Comparison of ENCODE assay signal across 21 cellular contexts in the genomic region with DNA sequence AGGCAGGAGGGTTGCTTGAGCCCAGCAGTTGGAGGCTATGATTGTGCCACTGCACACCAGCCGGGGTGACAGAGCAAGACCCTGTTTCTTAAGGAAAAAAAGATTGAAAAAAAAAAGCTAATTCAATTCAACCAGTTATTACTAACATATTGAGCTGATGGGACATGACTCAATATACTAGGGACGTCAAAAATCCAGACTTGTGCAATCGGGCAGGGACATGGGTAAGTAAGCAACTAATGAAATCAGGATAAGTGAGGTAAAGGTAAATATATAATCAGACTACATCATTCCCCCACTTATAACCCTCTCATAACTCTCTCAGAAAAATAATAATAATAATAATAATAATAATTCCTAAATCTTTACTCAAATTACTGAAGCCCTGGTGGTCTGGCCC. TPM values are rescaled to one million over a fixed set of nuclear protein-coding genes. Genes with fewer than 3 reads are reported as not detected.
DNase-seq lines count a peak whose midpoint lies in the region; ATAC-seq, FAIRE-seq and TF ChIP-seq lines count a peak whose summit lies in the region.
"Had no signal": no experiment of that assay in that cellular context is flagged by ENCODE, and none has a peak within 500 bp of the region (broad histone marks: within the 10 kb centered on the region; RNA-seq: fewer than 3 reads in every experiment).

No MANE protein-coding gene starts in this region.

- CTCF ChIA-PET in MCF 10A (lab: Yijun Ruan, JAX) (interaction anchor here (0.6 to 0.8 kb wide), 5 partner anchors 18 to 684 kb away, joined by 3 to 4 read pairs (median 3); no protein-coding TSS in a partner anchor), HepG2 (lab: Yijun Ruan, JAX; ENCODE audit: low intra/inter-chr PET ratio, low total read pairs) (no interaction called here), SK-N-SH (lab: Yijun Ruan, JAX) (no interaction called here)

- DNase-seq in MCF 10A (ENCODE audit: unreplicated experiment) (peak; percentile 49), breast epithelium (ENCODE audit: low spot score in 2 of 2) (no peak), fibroblast of gingiva (ENCODE audit: low read depth) (peak; percentile 79), HepG2 (ENCODE audit: low spot score) (peak; percentile 31), SK-N-SH (no peak), dedifferentiated amniotic fluid mesenchymal stem cell (ENCODE audit: extremely low spot score) (no peak)
- no peak for DNase-seq in activated T-cell treated with anti-CD3 and anti-CD28 coated beads, Interleukin-2, amount 50 U/mL, for 24 hours
- DNase-seq in activated naive CD4-positive, alpha-beta T cell treated with anti-CD3 and anti-CD28 coated beads, Interleukin-2, amount 50 U/mL, for 16 hours = no peak
- DNase-seq: 8988T, AML-193, DND-41, GDM1, NCI-H146, NCI-H2081 treated with DMSO at 0.1 percent for 48 hours, NCI-H226, NCI-H526 treated with DMSO at 0.1 percent for 48 hours, OCI-M1 had no signal

- peaks cover 20% of the 10 kb centered on the region for H3K4me1 Mint-ChIP-seq in MCF 10A (ENCODE audit: insufficient read depth, unreplicated experiment)
- H3K4me1 Mint-ChIP-seq in activated T-cell treated with anti-CD3 and anti-CD28 coated beads, Interleukin-2, amount 50 U/mL, for 24 hours (ENCODE audit: low read depth) = no peaks in the 10 kb centered on the region

- intact Hi-C loops in MCF 10A (cut with micrococcal nuclease) (no loop called here), breast epithelium (cut with DNase I; ENCODE audit: low total_unique reads) (no loop called here), HepG2 (cut with micrococcal nuclease; ENCODE audit: unreplicated experiment) (loop anchor here (5.0 kb wide), 1 partner anchor 82 kb away; the partner anchor contains the start of gene MED7)

- H3K27ac ChIP-seq in breast epithelium (no peak overlapping the region), HepG2 (ENCODE audit: extremely low read length, insufficient read depth, low read length) (peak overlapping the region; percentile 80), SK-N-SH (ENCODE audit: low read depth in 2 of 2, low read length in 1 of 2) (no peak overlapping the region)

- H3K27me3 Mint-ChIP-seq in MCF 10A (ENCODE audit: insufficient read depth, unreplicated experiment) = no peaks in the 10 kb centered on the region
- no peaks in the 10 kb centered on the region for H3K27me3 Mint-ChIP-seq in activated T-cell treated with anti-CD3 and anti-CD28 coated beads, Interleukin-2, amount 50 U/mL, for 24 hours

- H3K27ac Mint-ChIP-seq in MCF 10A (ENCODE audit: low read depth, unreplicated experiment) = peak overlapping the region; percentile 59
- no peak overlapping the region for H3K27ac Mint-ChIP-seq in activated T-cell treated with anti-CD3 and anti-CD28 coated beads, Interleukin-2, amount 50 U/mL, for 24 hours

- no peak for ATAC-seq in HepG2
- ATAC-seq: Right ventricle myocardium inferior had no signal

- H3K4me1 ChIP-seq in breast epithelium = no peaks in the 10 kb centered on the region
- peaks cover 68% of the 10 kb centered on the region for H3K4me1 ChIP-seq in HepG2 (ENCODE audit: insufficient read depth, low read length)
- no peaks in the 10 kb centered on the region for H3K4me1 ChIP-seq in SK-N-SH (ENCODE audit: control insufficient read depth in 1 of 2, insufficient read depth in 2 of 2, low read depth in 1 of 2, low read length in 1 of 2)

- H3K36me3 Mint-ChIP-seq in MCF 10A (ENCODE audit: insufficient read depth, unreplicated experiment) = peaks cover 4% of the 10 kb centered on the region
- no peaks in the 10 kb centered on the region for H3K36me3 Mint-ChIP-seq in activated T-cell treated with anti-CD3 and anti-CD28 coated beads, Interleukin-2, amount 50 U/mL, for 24 hours (ENCODE audit: low read depth)

- POLR2A ChIA-PET in MCF 10A (lab: Yijun Ruan, JAX) (interaction anchor here (0.6 to 1.5 kb wide), 3 partner anchors 14 to 83 kb away, joined by 3 to 4 read pairs (median 3); partner anchors contain the start of gene MED7), HepG2 (lab: Yijun Ruan, JAX) (interaction anchor here (2.1 to 2.8 kb wide), 2 partner anchors 10 to 82 kb away, joined by 14 to 18 read pairs; partner anchors contain the start of gene MED7), SK-N-SH (lab: Yijun Ruan, JAX) (no interaction called here)

- TF ChIP-seq EP300 in HepG2 (IDR thresholded peaks at IDR 0.05; ENCODE audit: low read depth in 2 of 2, low read length in 2 of 2) (no peak), HepG2 (CRISPR knock-in tag; IDR thresholded peaks at IDR 0.05; ENCODE audit: borderline replicate concordance) (no peak), SK-N-SH (IDR thresholded peaks at IDR 0.05; ENCODE audit: borderline replicate concordance in 1 of 2, low read depth in 1 of 2, low read length in 1 of 2) (no peak)

- TF ChIP-seq POLR2A in breast epithelium (IDR thresholded peaks at IDR 0.05) (no peak), HepG2 (IDR thresholded peaks at IDR 0.05; ENCODE audit: insufficient read depth in 1 of 2, low read depth in 2 of 2, low read length in 2 of 2) (no peak)

- no peak overlapping the region for H3K4me3 ChIP-seq in breast epithelium
- no peak overlapping the region for H3K4me3 ChIP-seq in HepG2 (replicated peaks in 1 of 3; ENCODE audit: insufficient read depth in 1 of 3, low read depth in 2 of 3, low read length in 3 of 3)
- H3K4me3 ChIP-seq in SK-N-SH (ENCODE audit: low read depth in 2 of 2, low read length in 1 of 2) = no peak overlapping the region

- no peaks in the 10 kb centered on the region for H3K27me3 ChIP-seq in breast epithelium
- no peaks in the 10 kb centered on the region; a peak in 1 of 5 replicates for H3K27me3 ChIP-seq in HepG2 (ENCODE audit: control insufficient read depth in 1 of 2, insufficient read depth in 2 of 2, low read length in 2 of 2)
- no peaks in the 10 kb centered on the region for H3K27me3 ChIP-seq in SK-N-SH (ENCODE audit: insufficient read depth)

- no peak for TF ChIP-seq RAD21 in HepG2 (CRISPR knock-in tag; IDR thresholded peaks at IDR 0.05)
- TF ChIP-seq RAD21 in SK-N-SH (IDR thresholded peaks at IDR 0.05; ENCODE audit: low read length) = no peak

- H3K9ac ChIP-seq in HepG2 (ENCODE audit: insufficient read depth, low read depth, low read length) = no peak overlapping the region
- no peak overlapping the region for H3K9ac ChIP-seq in SK-N-SH

- H3F3A ChIP-seq in SK-N-SH (replicated peaks; ENCODE audit: insufficient read depth) = no peaks in the 10 kb centered on the region

- H3K4me2 ChIP-seq in HepG2 (ENCODE audit: low read depth, low read length) (peak overlapping the region; percentile 7; the same call in 1 of the 2 replicates), SK-N-SH (no peak overlapping the region)

- no peaks in the 10 kb centered on the region for H3K9me3 ChIP-seq in breast epithelium
- no peaks in the 10 kb centered on the region for H3K9me3 ChIP-seq in HepG2 (ENCODE audit: low read length)
- no peaks in the 10 kb centered on the region for H3K9me3 ChIP-seq in SK-N-SH

- H3K4me3 Mint-ChIP-seq in MCF 10A (ENCODE audit: unreplicated experiment) = no peak overlapping the region
- no peak overlapping the region for H3K4me3 Mint-ChIP-seq in activated T-cell treated with anti-CD3 and anti-CD28 coated beads, Interleukin-2, amount 50 U/mL, for 24 hours

- in situ Hi-C loops in HepG2 (cut with HindIII; ENCODE audit: extremely low pct_ligation_motif_present, low pct_unique_long_range_greater_than_20kb) = no loop called here

- no peaks in the 10 kb centered on the region for H3K9me2 ChIP-seq in SK-N-SH

- TF ChIP-seq CTCF in MCF 10A (IDR thresholded peaks at IDR 0.05; ENCODE audit: unreplicated experiment) = no peak
- no peak for TF ChIP-seq CTCF in breast epithelium (IDR thresholded peaks at IDR 0.05)
- TF ChIP-seq CTCF in HepG2 (CRISPR knock-in tag; IDR thresholded peaks at IDR 0.05) = no peak
- TF ChIP-seq CTCF in SK-N-SH (IDR thresholded peaks at IDR 0.05) = no peak

- H2AFZ ChIP-seq in HepG2 (ENCODE audit: low read length) (no peak overlapping the region), SK-N-SH (ENCODE audit: low read depth) (no peak overlapping the region)

- WGBS in HepG2 (ENCODE audit: low lambda C conversion rate) = 61% methylated on average over 3 of the region's 3 CpGs
- 28% methylated on average over 3 of the region's 3 CpGs for WGBS in SK-N-SH (ENCODE audit: low lambda C conversion rate)

- no peaks in the 10 kb centered on the region for H3K36me3 ChIP-seq in breast epithelium
- H3K36me3 ChIP-seq in HepG2 (replicated peaks in 1 of 2; ENCODE audit: control insufficient read depth in 1 of 2, insufficient read depth in 2 of 2, low read length in 2 of 2) = no peaks in the 10 kb centered on the region
- H3K36me3 ChIP-seq in SK-N-SH (replicated peaks in 1 of 2; ENCODE audit: control insufficient read depth in 1 of 2, insufficient read depth in 2 of 2, low read length in 1 of 2) = no peaks in the 10 kb centered on the region

- H4K20me1 ChIP-seq in HepG2 (ENCODE audit: insufficient read depth, low read length) = no peaks in the 10 kb centered on the region
- H4K20me1 ChIP-seq in SK-N-SH (ENCODE audit: insufficient read depth) = no peaks in the 10 kb centered on the region

- no peaks in the 10 kb centered on the region for H3K79me2 ChIP-seq in HepG2 (ENCODE audit: insufficient read depth, low read length)
- H3K79me2 ChIP-seq in SK-N-SH (ENCODE audit: insufficient read depth) = no peaks in the 10 kb centered on the region

- BruUV-seq in MCF 10A (replicated peaks; lab: Mats Ljungman, UMichigan) = no TSS peak
- no TSS peak for BruUV-seq in HepG2 (replicated peaks; lab: Mats Ljungman, UMichigan)

- H3K9me3 Mint-ChIP-seq in MCF 10A (ENCODE audit: unreplicated experiment) = no peaks in the 10 kb centered on the region
- no peaks in the 10 kb centered on the region for H3K9me3 Mint-ChIP-seq in activated T-cell treated with anti-CD3 and anti-CD28 coated beads, Interleukin-2, amount 50 U/mL, for 24 hours

- FAIRE-seq in HepG2 (lab: Jason Lieb, UNC) = no peak
- FAIRE-seq: D721Med, GM19239 had no signal

RNA-seq across cellular contexts. Expression of gene HAVCR1, which starts 1.0 kb away (rescaled TPM):
- 0.42 TPM in 1 of 2 replicates, not detected in the other for total RNA-seq in MCF 10A (2022)
- total RNA-seq in breast epithelium = 1 to 10 TPM in 1 of 3 donors, under 1 TPM in 1, not detected in 1; 0.44 to 2.9 TPM
- 0.77 and 0.93 TPM in 2 replicates for total RNA-seq in HepG2 (2016; rRNA removed; fragmentation: Illumina TruSeq; extraction: Trizol)
- total RNA-seq in HepG2 (2016; cell fraction: cytosol; rRNA removed; fragmentation: Illumina TruSeq; extraction: Trizol; ENCODE audit: low read depth) = 0.30 and 0.62 TPM in 2 replicates
- 0.62 and 1.00 TPM in 2 replicates for total RNA-seq in HepG2 (2016; cell fraction: insoluble cytoplasmic fraction; rRNA removed; fragmentation: Illumina TruSeq; extraction: Trizol)
- 0.10 and 0.83 TPM in 2 replicates for total RNA-seq in HepG2 (2016; cell fraction: membrane; rRNA removed; fragmentation: Illumina TruSeq; extraction: Trizol)
- total RNA-seq in HepG2 (2016; cell fraction: nucleus; rRNA removed; fragmentation: Illumina TruSeq; extraction: Trizol) = 1.2 TPM in 2 replicates
- polyA plus RNA-seq in HepG2 (2011; rRNA removed) = 12.3 and 14.1 TPM in 2 replicates
- polyA plus RNA-seq in HepG2 (2011; cell fraction: cytosol; rRNA removed) = 8.6 and 13.6 TPM in 2 replicates
- 7.1 and 8.7 TPM in 2 replicates for polyA plus RNA-seq in HepG2 (2011; cell fraction: nucleus; rRNA removed)
- polyA plus RNA-seq in HepG2 (2012) = 3.6 and 4.1 TPM in 2 replicates
- polyA plus RNA-seq in HepG2 (2016; cell fraction: cytosol; fragmentation: Illumina TruSeq; extraction: Trizol; ENCODE audit: low read depth) = 0.14 TPM in 1 of 2 replicates, not detected in the other
- 0.26 and 0.29 TPM in 2 replicates for polyA plus RNA-seq in HepG2 (2016; cell fraction: insoluble cytoplasmic fraction; fragmentation: Illumina TruSeq; extraction: Trizol; ENCODE audit: low read depth)
- not detected in 2 replicates for polyA plus RNA-seq in HepG2 (2016; cell fraction: membrane; fragmentation: Illumina TruSeq; extraction: Trizol; ENCODE audit: low read depth)
- polyA plus RNA-seq in HepG2 (2016; cell fraction: nucleus; fragmentation: Illumina TruSeq; extraction: Trizol; ENCODE audit: insufficient read depth, low read depth) = 1.1 TPM in 1 of 2 replicates, not detected in the other
- 0.26 and 32.4 TPM in 2 replicates for polyA minus RNA-seq in HepG2 (2011; rRNA and poly(A)+ RNA removed; ENCODE audit: low replicate concordance)
- 9.6 and 11.2 TPM in 2 replicates for polyA minus RNA-seq in HepG2 (2011; cell fraction: cytosol; rRNA and poly(A)+ RNA removed)
- 15.2 and 22.1 TPM in 2 replicates for polyA minus RNA-seq in HepG2 (2011; cell fraction: nucleus; rRNA and poly(A)+ RNA removed)
- polyA plus RNA-seq in SK-N-SH (2012; rRNA removed) = not detected in 2 replicates
- polyA plus RNA-seq in SK-N-SH (2012; cell fraction: cytosol; rRNA removed) = not detected in 2 replicates
- 0.11 TPM in 1 of 2 replicates, not detected in the other for polyA plus RNA-seq in SK-N-SH (2012; cell fraction: nucleus; rRNA removed)
- total RNA-seq: HT1080, Right ventricle myocardium inferior had no signal

RNA-seq across cellular contexts. Expression of gene HAVCR2, which starts 49.0 kb away (rescaled TPM):
- total RNA-seq in MCF 10A (2022) (0.17 TPM in 1 of 2 replicates, not detected in the other), breast epithelium (10 to 100 TPM; 10.8 to 26.6 (median 13.3) TPM), HepG2 (2016; rRNA removed; fragmentation: Illumina TruSeq; extraction: Trizol) (0.07 TPM in 1 of 2 replicates, not detected in the other)
- not detected in 2 replicates for total RNA-seq in HepG2 (2016; cell fraction: cytosol; rRNA removed; fragmentation: Illumina TruSeq; extraction: Trizol; ENCODE audit: low read depth)
- not detected in 2 replicates for total RNA-seq in HepG2 (2016; cell fraction: insoluble cytoplasmic fraction; rRNA removed; fragmentation: Illumina TruSeq; extraction: Trizol)
- total RNA-seq in HepG2 (2016; cell fraction: membrane; rRNA removed; fragmentation: Illumina TruSeq; extraction: Trizol) = not detected in 2 replicates
- total RNA-seq in HepG2 (2016; cell fraction: nucleus; rRNA removed; fragmentation: Illumina TruSeq; extraction: Trizol) = 0.13 TPM in 1 of 2 replicates, not detected in the other
- polyA plus RNA-seq in HepG2 (2011; rRNA removed) (0.16 and 1.4 TPM in 2 replicates), SK-N-SH (2012; rRNA removed) (0.12 and 0.18 TPM in 2 replicates)
- polyA plus RNA-seq in HepG2 (2011; cell fraction: cytosol; rRNA removed) = 0.23 and 0.74 TPM in 2 replicates
- polyA plus RNA-seq in HepG2 (2011; cell fraction: nucleus; rRNA removed) = 0.13 and 1.2 TPM in 2 replicates
- polyA plus RNA-seq in HepG2 (2012) = 0.48 and 0.51 TPM in 2 replicates
- not detected in 2 replicates for polyA plus RNA-seq in HepG2 (2016; cell fraction: cytosol; fragmentation: Illumina TruSeq; extraction: Trizol; ENCODE audit: low read depth)
- polyA plus RNA-seq in HepG2 (2016; cell fraction: insoluble cytoplasmic fraction; fragmentation: Illumina TruSeq; extraction: Trizol; ENCODE audit: low read depth) = 0.08 and 0.16 TPM in 2 replicates
- polyA plus RNA-seq in HepG2 (2016; cell fraction: membrane; fragmentation: Illumina TruSeq; extraction: Trizol; ENCODE audit: low read depth) = not detected in 2 replicates
- 0.15 and 0.30 TPM in 2 replicates for polyA plus RNA-seq in HepG2 (2016; cell fraction: nucleus; fragmentation: Illumina TruSeq; extraction: Trizol; ENCODE audit: insufficient read depth, low read depth)
- polyA minus RNA-seq in HepG2 (2011; rRNA and poly(A)+ RNA removed; ENCODE audit: low replicate concordance) = 0.08 and 0.26 TPM in 2 replicates
- polyA minus RNA-seq in HepG2 (2011; cell fraction: cytosol; rRNA and poly(A)+ RNA removed) = 0.89 TPM in 1 of 2 replicates, not detected in the other
- polyA minus RNA-seq in HepG2 (2011; cell fraction: nucleus; rRNA and poly(A)+ RNA removed) = 0.39 and 2.4 TPM in 2 replicates
- polyA plus RNA-seq in SK-N-SH (2012; cell fraction: cytosol; rRNA removed) = 0.01 TPM in 2 replicates
- 0.07 and 0.19 TPM in 2 replicates for polyA plus RNA-seq in SK-N-SH (2012; cell fraction: nucleus; rRNA removed)

Comparison
In these comparisons a context has a peak if more than half of its experiments do, and no peak if none do; other contexts are left out.
1. DNase-seq: peak in MCF 10A (single experiment), fibroblast of gingiva (single experiment) and HepG2 (single experiment); none in breast epithelium (0 of 2), activated T-cell treated with anti-CD3 and anti-CD28 coated beads, Interleukin-2, amount 50 U/mL, for 24 hours (single experiment), SK-N-SH (single experiment), dedifferentiated amniotic fluid mesenchymal stem cell (single experiment) and activated naive CD4-positive, alpha-beta T cell treated with anti-CD3 and anti-CD28 coated beads, Interleukin-2, amount 50 U/mL, for 16 hours (single experiment).
2. RNA of gene HAVCR2, which starts 49.0 kb away (total RNA-seq): 10.8 to 26.6 TPM in breast epithelium; 0.07 to 0.13 TPM in HepG2 and 0.17 TPM in MCF 10A; every median in the first group is over 4 times any median in the second.